8 cellular contexts compared by ENCODE assay signal in the genomic region with DNA sequence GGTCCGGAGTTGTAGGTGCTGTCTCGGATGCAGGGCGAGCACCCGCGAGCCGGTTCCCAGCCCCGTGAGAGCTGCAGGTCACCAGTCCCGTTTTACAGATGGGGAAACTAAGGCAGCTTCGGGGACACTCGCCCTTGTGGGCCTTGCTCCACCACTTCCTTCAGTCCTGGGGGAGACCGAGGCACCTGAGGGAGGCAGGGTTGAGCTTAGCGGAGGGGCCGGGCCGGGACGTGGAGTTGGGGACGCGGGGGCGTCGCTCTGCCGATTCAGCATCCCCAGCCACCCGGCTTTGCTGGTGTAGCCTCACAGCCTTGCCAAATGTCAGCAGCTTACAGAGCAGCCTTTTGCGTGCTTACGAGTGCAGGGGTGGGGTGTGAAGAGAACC. TPM values are rescaled to one million over a fixed set of nuclear protein-coding genes. Genes with fewer than 3 reads are reported as not detected.
DNase-seq lines count a peak whose midpoint lies in the region; ATAC-seq, FAIRE-seq and TF ChIP-seq lines count a peak whose summit lies in the region.

No MANE protein-coding gene starts in this region.

- H3K36me3 Mint-ChIP-seq in CD8-positive, alpha-beta memory T cell, result peaks cover 0 to 27% (median 4%) of the 10 kb centered on the region in 3 donors
- peaks cover 18% of the 10 kb centered on the region for H3K36me3 Mint-ChIP-seq in GM23338 (ENCODE audit: low read depth)

- POLR2A ChIA-PET in CD8-positive, alpha-beta memory T cell (lab: Charles Lee), result interaction anchor here (2.1 to 3.4 kb wide), 2 partner anchors 30 to 32 kb away, joined by 9 to 13 read pairs; partner anchors contain the start of gene CIZ1

- FAIRE-seq in D721Med (lab: Jason Lieb, UNC), result no peak

- TF ChIP-seq CTCF in GM23338 (conservative IDR thresholded peaks at IDR 0.05; ENCODE audit: low read depth in 2 of 2) (no peak), D721Med (IDR thresholded peaks at IDR 0.05; ENCODE audit: insufficient read depth, missing control alignments) (no peak)

- H3K27ac Mint-ChIP-seq in CD8-positive, alpha-beta memory T cell, result peak overlapping the region in 7 of 8 donors; percentile 28 to 98 (median 72)
- H3K27ac Mint-ChIP-seq in GM23338, result no peak overlapping the region; the same call in 1 of the 2 replicates

- H3K4me3 Mint-ChIP-seq in CD8-positive, alpha-beta memory T cell, result peak overlapping the region; percentile 78 to 93 (median 85)
- peak overlapping the region; percentile 76 for H3K4me3 Mint-ChIP-seq in GM23338

- peaks cover 4% of the 10 kb centered on the region; the same call in 1 of the 2 replicates for H3F3A ChIP-seq in GM23338 (replicated peaks; ENCODE audit: low read depth)

- 0 out of 2 replicates have a peak, but pooled peaks cover 5% of the 10 kb centered on the region for H4K20me1 ChIP-seq in GM23338 (replicated peaks; ENCODE audit: insufficient read depth)

- H3K9me3 ChIP-seq in CD8-positive, alpha-beta memory T cell (ENCODE audit: low read length), result no peaks in the 10 kb centered on the region
- H3K9me3 ChIP-seq in adipocyte (ENCODE audit: control insufficient read depth, low read length) (no peaks in the 10 kb centered on the region), iPS-18a (ENCODE audit: control insufficient read depth, low read depth, low read length) (no peaks in the 10 kb centered on the region)

- H3K9me2 ChIP-seq in GM23338 (ENCODE audit: insufficient read depth), result no peaks in the 10 kb centered on the region

- no peaks in the 10 kb centered on the region for H3K36me3 ChIP-seq in CD8-positive, alpha-beta memory T cell (ENCODE audit: insufficient read depth, low read length)
- H3K36me3 ChIP-seq in GM23338 (ENCODE audit: insufficient read depth), result no peaks in the 10 kb centered on the region
- H3K36me3 ChIP-seq in adipocyte (ENCODE audit: control insufficient read depth, insufficient read depth, low read length, severe bottlenecking), result peaks cover 17% of the 10 kb centered on the region
- peaks cover 20% of the 10 kb centered on the region for H3K36me3 ChIP-seq in iPS-18a (ENCODE audit: control insufficient read depth, low read depth, low read length)

- H3K27me3 ChIP-seq in CD8-positive, alpha-beta memory T cell (ENCODE audit: insufficient read depth, low read length, poor library complexity, severe bottlenecking), result no peaks in the 10 kb centered on the region
- H3K27me3 ChIP-seq in GM23338 (ENCODE audit: insufficient read depth), result no peaks in the 10 kb centered on the region
- no peaks in the 10 kb centered on the region for H3K27me3 ChIP-seq in adipocyte (replicated peaks; ENCODE audit: control insufficient read depth, insufficient read depth, low read length)
- no peaks in the 10 kb centered on the region for H3K27me3 ChIP-seq in iPS-18a (ENCODE audit: control insufficient read depth, insufficient read depth, low read length)

- CTCF ChIA-PET in CD8-positive, alpha-beta memory T cell (lab: Charles Lee), result interaction anchor here (1.5 to 1.8 kb wide), 2 partner anchors 30 to 32 kb away, joined by 3 to 6 read pairs; no protein-coding TSS in a partner anchor

- DNase-seq in CD8-positive, alpha-beta memory T cell, result peak in 3 of 5 donors; percentile 5 to 23 (median 19)
- DNase-seq in GM23338 (ENCODE audit: low spot score) (peak; percentile 46), RPMI7951 (ENCODE audit: low read depth) (peak; percentile 13), adipocyte (ENCODE audit: low read depth) (peak; percentile 57), COLO829 (ENCODE audit: low spot score) (no peak), D721Med (ENCODE audit: insufficient read length, low spot score) (no peak)
- peak; percentile 75 for DNase-seq in stimulated activated CD4-positive, alpha-beta T cell treated with anti-CD3 and anti-CD28 coated beads, Interleukin-15, amount 100 ng/mL, for 24 hours

- peak overlapping the region; percentile 90 for H2AFZ ChIP-seq in GM23338

- H3K4me3 ChIP-seq in CD8-positive, alpha-beta memory T cell (ENCODE audit: low read length), result peak overlapping the region; percentile 98
- peak overlapping the region; percentile 94 for H3K4me3 ChIP-seq in GM23338
- H3K4me3 ChIP-seq in adipocyte (ENCODE audit: low read length), result peak overlapping the region; percentile 94
- H3K4me3 ChIP-seq in iPS-18a (ENCODE audit: low read length), result peak overlapping the region; percentile 85

- H3K9ac ChIP-seq in adipocyte (ENCODE audit: low read length) (peak overlapping the region; percentile 91), iPS-18a (ENCODE audit: low read length) (peak overlapping the region; percentile 79)

- peak overlapping the region; percentile 91 for H3K27ac ChIP-seq in CD8-positive, alpha-beta memory T cell (ENCODE audit: low read depth, low read length)
- H3K27ac ChIP-seq in GM23338 (ENCODE audit: low read depth) (no peak overlapping the region), iPS-18a (ENCODE audit: low read length) (no peak overlapping the region)

- peaks cover 0 to 3% of the 10 kb centered on the region in 2 donors for H3K27me3 Mint-ChIP-seq in CD8-positive, alpha-beta memory T cell
- H3K27me3 Mint-ChIP-seq in GM23338 (ENCODE audit: insufficient read depth, low read depth, poor library complexity), result peaks cover 3% of the 10 kb centered on the region

- peak overlapping the region; percentile 94 for H3K4me2 ChIP-seq in GM23338

- H3K79me2 ChIP-seq in GM23338 (replicated peaks; ENCODE audit: insufficient read depth), result no peaks in the 10 kb centered on the region

- H3K4me1 ChIP-seq in CD8-positive, alpha-beta memory T cell (ENCODE audit: insufficient read depth, low read length), result peaks cover 21% of the 10 kb centered on the region
- H3K4me1 ChIP-seq in GM23338 (ENCODE audit: insufficient read depth), result peaks cover 4% of the 10 kb centered on the region; the same call in 1 of the 2 replicates
- H3K4me1 ChIP-seq in adipocyte (ENCODE audit: control insufficient read depth, insufficient read depth, low read length), result peaks cover 31% of the 10 kb centered on the region
- H3K4me1 ChIP-seq in iPS-18a (ENCODE audit: control insufficient read depth, low read depth, low read length), result peaks cover 5% of the 10 kb centered on the region

- peak; percentile 31 for ATAC-seq in GM23338

- H3K4me1 Mint-ChIP-seq in CD8-positive, alpha-beta memory T cell, result peaks cover 15 to 28% (median 24%) of the 10 kb centered on the region in 3 donors
- H3K4me1 Mint-ChIP-seq in GM23338, result peaks cover 4% of the 10 kb centered on the region; the same call in 2 of the 3 replicates

- no peaks in the 10 kb centered on the region for H3K9me3 Mint-ChIP-seq in CD8-positive, alpha-beta memory T cell
- H3K9me3 Mint-ChIP-seq in GM23338, result peaks cover 3% of the 10 kb centered on the region; the same call in 1 of the 3 replicates

TF ChIP-seq in GM23338, 12 proteins besides CTCF, POLR2A, EP300 and RAD21 (continues in another document):
- TF ChIP-seq EZH2phosphoT487 (IDR thresholded peaks at IDR 0.05; ENCODE audit: unreplicated experiment) (no peak), ZNF114 (CRISPR knock-in tag; IDR thresholded peaks at IDR 0.05) (no peak), CREB1 (CRISPR knock-in tag; IDR thresholded peaks at IDR 0.05; ENCODE audit: low read depth) (no peak)

RNA-seq across cellular contexts. Expression of gene BBLN, which starts 0.5 kb away (rescaled TPM):
- total RNA-seq in CD8-positive, alpha-beta memory T cell, result 10 to 100 TPM; 75.5 to 78.4 TPM
- polyA plus RNA-seq in CD8-positive, alpha-beta memory T cell, result 137 TPM
- total RNA-seq in GM23338 (2014; rRNA removed; shearing (Covaris generic)), result 246 and 276 TPM in 2 replicates
- polyA plus RNA-seq in GM23338 (2016; fragmentation: Nextera tagmentation; extraction: Ambion mirVana), result 171 and 177 TPM in 2 replicates
- total RNA-seq in RPMI7951 (2014; rRNA removed; shearing (Covaris generic)), result 97.3 and 128 TPM in 2 replicates

RNA-seq across cellular contexts. Expression of gene LCN2, which starts 11.3 kb away (rescaled TPM):
- total RNA-seq in CD8-positive, alpha-beta memory T cell, result not detected
- polyA plus RNA-seq in CD8-positive, alpha-beta memory T cell, result not detected
- 0.27 TPM in 1 of 2 replicates, not detected in the other for total RNA-seq in GM23338 (2014; rRNA removed; shearing (Covaris generic))
- polyA plus RNA-seq in GM23338 (2016; fragmentation: Nextera tagmentation; extraction: Ambion mirVana), result 2.0 and 2.7 TPM in 2 replicates
- total RNA-seq in RPMI7951 (2014; rRNA removed; shearing (Covaris generic)), result not detected in 2 replicates

RNA-seq across cellular contexts. Expression of gene CIZ1, which starts 30.8 kb away (rescaled TPM):
- total RNA-seq in CD8-positive, alpha-beta memory T cell, result 100 to 1,000 TPM; 114 to 125 TPM
- 35.2 TPM for polyA plus RNA-seq in CD8-positive, alpha-beta memory T cell
- 48.2 and 61.4 TPM in 2 replicates for total RNA-seq in GM23338 (2014; rRNA removed; shearing (Covaris generic))
- polyA plus RNA-seq in GM23338 (2016; fragmentation: Nextera tagmentation; extraction: Ambion mirVana), result 49.6 and 49.7 TPM in 2 replicates
- total RNA-seq in RPMI7951 (2014; rRNA removed; shearing (Covaris generic)), result 28.3 and 37.0 TPM in 2 replicates

RNA-seq across cellular contexts. Expression of gene PTGES2, which starts 33.1 kb away (rescaled TPM):
- total RNA-seq in CD8-positive, alpha-beta memory T cell, result 10 to 100 TPM; 67.0 to 68.3 TPM
- 51.7 TPM for polyA plus RNA-seq in CD8-positive, alpha-beta memory T cell
- 108 and 124 TPM in 2 replicates for total RNA-seq in GM23338 (2014; rRNA removed; shearing (Covaris generic))
- polyA plus RNA-seq in GM23338 (2016; fragmentation: Nextera tagmentation; extraction: Ambion mirVana), result 56.3 and 59.7 TPM in 2 replicates
- 28.5 and 37.2 TPM in 2 replicates for total RNA-seq in RPMI7951 (2014; rRNA removed; shearing (Covaris generic))

RNA-seq across cellular contexts. Expression of gene DNM1, which starts 42.6 kb away (rescaled TPM):
- total RNA-seq in CD8-positive, alpha-beta memory T cell, result under 1 TPM; 0.26 to 0.66 TPM
- polyA plus RNA-seq in CD8-positive, alpha-beta memory T cell, result 0.18 TPM
- total RNA-seq in GM23338 (2014; rRNA removed; shearing (Covaris generic)), result 42.0 and 43.2 TPM in 2 replicates
- 24.0 and 36.0 TPM in 2 replicates for polyA plus RNA-seq in GM23338 (2016; fragmentation: Nextera tagmentation; extraction: Ambion mirVana)
- 16.1 and 17.4 TPM in 2 replicates for total RNA-seq in RPMI7951 (2014; rRNA removed; shearing (Covaris generic))

Comparison
In these comparisons a context has a peak if more than half of its experiments do, and no peak if none do; other contexts are left out.
1. DNase-seq: peak in CD8-positive, alpha-beta memory T cell (3 of 5), GM23338 (single experiment), RPMI7951 (single experiment), adipocyte (single experiment) and stimulated activated CD4-positive, alpha-beta T cell treated with anti-CD3 and anti-CD28 coated beads, Interleukin-15, amount 100 ng/mL, for 24 hours (single experiment); none in COLO829 (single experiment) and D721Med (single experiment).
2. Peak in every context shown above with its lines, with median percentiles within 50 percentile points of each other: H3K4me3 ChIP-seq.